8 cellular contexts compared by ENCODE assay signal in genomic region chr11:44600739-44601416, GRCh38. TPM values are rescaled to one million over a fixed set of nuclear protein-coding genes. Genes with fewer than 3 reads are reported as not detected.
DNase-seq lines count a peak whose midpoint lies in the region; ATAC-seq, FAIRE-seq and TF ChIP-seq lines count a peak whose summit lies in the region.

No MANE protein-coding gene starts in this region.

- CTCF ChIA-PET in activated naive CD4-positive, alpha-beta T cell treated with anti-CD3 and anti-CD28 coated beads for 36 hours (lab: Charles Lee): interaction anchor here (1.0 to 1.3 kb wide), 3 partner anchors 23 to 44 kb away, joined by 4 to 5 read pairs (median 4); no protein-coding TSS in a partner anchor

- H3K36me3 Mint-ChIP-seq in activated naive CD4-positive, alpha-beta T cell treated with anti-CD3 and anti-CD28 coated beads for 36 hours (ENCODE audit: low read depth): peaks cover 35% of the 10 kb centered on the region

- TF ChIP-seq POLR2A in upper lobe of left lung (IDR thresholded peaks at IDR 0.05): no peak

- ATAC-seq in HG03378 (IDR thresholded peaks at IDR 0.05; ENCODE audit: unreplicated experiment) (peak; percentile 33), upper lobe of left lung (ENCODE audit: low FRiP score in 2 of 2) (no peak), HG03469 (IDR thresholded peaks at IDR 0.05; ENCODE audit: unreplicated experiment) (no peak)

- no peaks in the 10 kb centered on the region for H3K27me3 Mint-ChIP-seq in activated naive CD4-positive, alpha-beta T cell treated with anti-CD3 and anti-CD28 coated beads for 36 hours (ENCODE audit: low read depth)

- FAIRE-seq in RCC 7860 (lab: Jason Lieb, UNC): no peak

- H3K27ac ChIP-seq in cingulate gyrus (ENCODE audit: low read depth, low read length): peak overlapping the region; percentile 20
- H3K27ac ChIP-seq in upper lobe of left lung: peak overlapping the region in 3 of 4 donors; percentile 54 to 83 (median 67)

- TF ChIP-seq CTCF in upper lobe of left lung (IDR thresholded peaks at IDR 0.05): no peak

- no peak overlapping the region for H3K4me3 ChIP-seq in upper lobe of left lung

- TF ChIP-seq EP300 in upper lobe of left lung (IDR thresholded peaks at IDR 0.05): peak in 1 of 4 donors; percentile 48

- no peaks in the 10 kb centered on the region for H3K27me3 ChIP-seq in upper lobe of left lung

- 54 to 89% methylated on average over 3 to 10 of the region's 11 CpGs for WGBS in upper lobe of left lung, 2 donors

- peaks cover 58 to 68% (median 62%) of the 10 kb centered on the region in 4 donors for H3K4me1 ChIP-seq in upper lobe of left lung

- intact Hi-C loops in activated naive CD4-positive, alpha-beta T cell treated with anti-CD3 and anti-CD28 coated beads for 36 hours (cut with micrococcal nuclease): no loop called here

- peaks cover 2 to 46% (median 21%) of the 10 kb centered on the region in 4 donors for H3K36me3 ChIP-seq in upper lobe of left lung

- no peak overlapping the region for H3K4me3 Mint-ChIP-seq in activated naive CD4-positive, alpha-beta T cell treated with anti-CD3 and anti-CD28 coated beads for 36 hours

- peak overlapping the region; percentile 66 for H3K27ac Mint-ChIP-seq in activated naive CD4-positive, alpha-beta T cell treated with anti-CD3 and anti-CD28 coated beads for 36 hours

- H3K9me3 Mint-ChIP-seq in activated naive CD4-positive, alpha-beta T cell treated with anti-CD3 and anti-CD28 coated beads for 36 hours: no peaks in the 10 kb centered on the region

- H3K9me3 ChIP-seq in upper lobe of left lung: no peaks in the 10 kb centered on the region

- DNase-seq in activated naive CD4-positive, alpha-beta T cell treated with anti-CD3 and anti-CD28 coated beads for 36 hours: no peak
- DNase-seq in activated naive CD4-positive, alpha-beta T cell (lab: John Stamatoyannopoulos, UW): no peak
- DNase-seq in upper lobe of left lung (no peak), RCC 7860 (ENCODE audit: low spot score) (no peak), superior temporal gyrus (ENCODE audit: extremely low spot score) (no peak)

- peaks cover 76% of the 10 kb centered on the region for H3K4me1 Mint-ChIP-seq in activated naive CD4-positive, alpha-beta T cell treated with anti-CD3 and anti-CD28 coated beads for 36 hours (ENCODE audit: low read depth)

RNA-seq across cellular contexts. Expression of gene CD82, which starts 35.4 kb away (rescaled TPM):
- 100 to 1,000 TPM; 140 to 141 TPM for total RNA-seq in activated naive CD4-positive, alpha-beta T cell treated with anti-CD3 and anti-CD28 coated beads for 36 hours
- 100 to 1,000 TPM in 2 of 6 donors, 10 to 100 TPM in 4; 29.8 to 148 (median 69.9) TPM for total RNA-seq in upper lobe of left lung
